In the genomic region with DNA sequence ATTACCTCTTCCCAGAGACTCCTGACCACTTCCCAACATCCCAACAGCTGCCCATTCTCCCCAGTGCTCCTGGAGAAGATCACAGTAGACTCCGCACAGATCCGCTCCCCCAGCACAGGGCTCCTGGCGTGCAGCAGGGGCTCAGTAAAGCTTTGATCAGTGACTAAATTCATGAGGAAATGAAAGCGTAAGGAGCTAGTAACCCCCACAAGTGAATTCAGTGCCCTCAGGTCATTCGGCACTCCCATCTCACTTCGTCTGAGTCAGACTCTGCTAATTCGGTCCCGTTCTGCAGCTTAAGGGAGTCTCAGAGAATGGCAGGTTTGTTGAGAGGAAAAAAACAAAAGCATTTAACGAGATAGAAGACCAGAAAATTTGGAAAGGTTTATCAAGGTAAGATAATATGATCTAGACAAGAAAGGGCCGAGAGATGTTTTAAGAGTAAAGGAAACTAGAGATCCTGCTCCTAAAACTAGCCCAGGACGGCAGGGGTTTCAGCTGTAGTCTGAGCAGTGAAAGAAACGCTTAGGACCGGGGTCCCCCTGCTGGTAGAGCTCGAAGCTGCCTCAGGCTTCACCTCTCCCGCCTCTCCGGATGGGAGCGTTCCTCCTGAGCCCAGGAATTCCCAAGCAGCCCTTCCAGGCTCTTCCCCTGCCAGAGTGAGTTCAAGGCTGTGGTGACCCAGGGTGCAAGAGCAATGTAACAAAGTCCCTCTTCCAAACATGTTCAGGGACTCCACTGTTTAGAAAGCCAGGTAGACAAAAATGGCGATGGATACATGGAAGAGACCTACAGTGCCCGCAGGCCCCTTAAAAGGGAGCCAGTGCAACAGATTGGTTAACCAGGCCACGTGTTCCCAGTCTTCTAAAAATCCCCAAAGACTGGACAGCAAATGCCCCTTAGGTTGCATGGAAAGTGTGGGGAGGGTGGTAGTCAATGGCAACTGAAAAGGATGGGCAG, we compare ENCODE assay signal across 8 cellular contexts.
A peak's percentile ranks its signal among the peaks of the same experiment; 100 is the strongest.
DNase-seq lines count a peak whose midpoint lies in the region; ATAC-seq and TF ChIP-seq lines count a peak whose summit lies in the region.

No MANE protein-coding gene starts in this region.

- peak overlapping the region; percentile 68 for H3K4me2 ChIP-seq in parathyroid adenoma (ENCODE audit: low read length)

- no peaks in the 10 kb centered on the region for H3K27me3 ChIP-seq in parathyroid adenoma (ENCODE audit: control insufficient read depth, insufficient read depth, low read length)

- peak overlapping the region; percentile 31 for H3K4me3 ChIP-seq in parathyroid adenoma (ENCODE audit: low read depth, low read length)

- no peak overlapping the region for H3K27ac ChIP-seq in parathyroid adenoma

- intact Hi-C loops in Right ventricle myocardium superior (cut with DNase I) = loop anchor here (5.0 to 10.0 kb wide), 2 partner anchors 155 to 452 kb away; no protein-coding TSS in a partner anchor

- H3K9ac ChIP-seq in parathyroid adenoma = no peak overlapping the region

- H2AFZ ChIP-seq in parathyroid adenoma = peak overlapping the region; percentile 34

- peak; percentile 83 for ATAC-seq in GM18498 (IDR thresholded peaks at IDR 0.05; ENCODE audit: unreplicated experiment)
- ATAC-seq in HG02885 (IDR thresholded peaks at IDR 0.05; ENCODE audit: poor library complexity, unreplicated experiment) = peak; percentile 77
- ATAC-seq in Right ventricle myocardium superior (ENCODE audit: poor library complexity) = peak; percentile 99

- peak; percentile 73 for TF ChIP-seq CTCF in parathyroid adenoma (IDR thresholded peaks at IDR 0.05)

- no peaks in the 10 kb centered on the region for H3K79me2 ChIP-seq in parathyroid adenoma

- DNase-seq in AG20443 (ENCODE audit: low spot score) (peak; percentile 92), NCI-H1930 (lab: John Stamatoyannopoulos, UW) (peak; percentile 19 to 53), Right ventricle myocardium superior (peak; percentile 86), GF-D8 (lab: John Stamatoyannopoulos, UW) (no peak)
- DNase-seq in activated T-cell treated with anti-CD3 and anti-CD28 coated beads, Interleukin-2, amount 50 U/mL, for 48 hours = peak; percentile 44 to 51

- no peaks in the 10 kb centered on the region for H3K9me3 ChIP-seq in parathyroid adenoma (ENCODE audit: control insufficient read depth, low read length)

- peaks cover 3% of the 10 kb centered on the region for H3K4me1 ChIP-seq in parathyroid adenoma

- H3K36me3 ChIP-seq in parathyroid adenoma (ENCODE audit: control insufficient read depth, insufficient read depth, low read length) = no peaks in the 10 kb centered on the region
